17 cellular contexts compared by ENCODE assay signal in genomic region chr17:35725058-35725457, GRCh38. TPM values are rescaled to one million over a fixed set of nuclear protein-coding genes. Genes with fewer than 3 reads are reported as not detected.
DNase-seq lines count a peak whose midpoint lies in the region; ATAC-seq and TF ChIP-seq lines count a peak whose summit lies in the region.
"Had no signal": no experiment of that assay in that cellular context is flagged by ENCODE, and none has a peak within 500 bp of the region (broad histone marks: within the 10 kb centered on the region; RNA-seq: fewer than 3 reads in every experiment).

No MANE protein-coding gene starts in this region.

- H2AK5ac ChIP-seq in mesenchymal stem cell (ENCODE audit: low read length, severe bottlenecking): peak overlapping the region; percentile 12

- peaks cover 53% of the 10 kb centered on the region for H3K36me3 Mint-ChIP-seq in MCF 10A (ENCODE audit: insufficient read depth, unreplicated experiment)
- peaks cover 24% of the 10 kb centered on the region for H3K36me3 Mint-ChIP-seq in osteocyte (ENCODE audit: unreplicated experiment)

- no TSS peak for BruUV-seq in MCF 10A (replicated peaks; lab: Mats Ljungman, UMichigan)
- BruUV-seq in mammary epithelial cell (replicated peaks; lab: Mats Ljungman, UMichigan): no TSS peak

- H3K27ac Mint-ChIP-seq in MCF 10A (ENCODE audit: low read depth, unreplicated experiment): peak overlapping the region; percentile 77
- peak overlapping the region; percentile 98 for H3K27ac Mint-ChIP-seq in osteocyte (ENCODE audit: unreplicated experiment)

- H3K4me3 Mint-ChIP-seq in MCF 10A (ENCODE audit: unreplicated experiment) (no peak overlapping the region), osteocyte (ENCODE audit: unreplicated experiment) (no peak overlapping the region)
- H3K4me3 Mint-ChIP-seq: CD8-positive, alpha-beta memory T cell had no signal

- H2BK12ac ChIP-seq in mesenchymal stem cell (ENCODE audit: low read length in 2 of 2): no peak overlapping the region

- no peaks in the 10 kb centered on the region for H3K27me3 Mint-ChIP-seq in MCF 10A (ENCODE audit: insufficient read depth, unreplicated experiment)
- H3K27me3 Mint-ChIP-seq in osteocyte (ENCODE audit: unreplicated experiment): no peaks in the 10 kb centered on the region
- H3K27me3 Mint-ChIP-seq: CD8-positive, alpha-beta memory T cell had no signal

- no peak for TF ChIP-seq CTCF in MCF 10A (IDR thresholded peaks at IDR 0.05; ENCODE audit: unreplicated experiment)
- no peak for TF ChIP-seq CTCF in mammary epithelial cell (conservative IDR thresholded peaks at IDR 0.05 in 1 of 2, IDR thresholded peaks at IDR 0.05 in 1 of 2; ENCODE audit: extremely low read depth in 1 of 2, insufficient read depth in 1 of 2, low read depth in 1 of 2, low read length in 2 of 2)
- no peak for TF ChIP-seq CTCF in osteocyte (IDR thresholded peaks at IDR 0.05)

- 78% methylated on average over 4 of the region's 4 CpGs for WGBS in mammary epithelial cell (ENCODE audit: low coverage, missing lambda C conversion rate)
- 98% methylated on average over 4 of the region's 4 CpGs for WGBS in mesenchymal stem cell

- H3K9ac ChIP-seq in mammary epithelial cell (ENCODE audit: insufficient read depth, low read length): no peak overlapping the region
- H3K9ac ChIP-seq in mesenchymal stem cell (ENCODE audit: low read length): no peak overlapping the region
- H3K9ac ChIP-seq: BLaER1, GM23248 had no signal

- H3K9me3 ChIP-seq in mammary epithelial cell (replicated peaks; ENCODE audit: insufficient read depth, low read length) (no peaks in the 10 kb centered on the region), mesenchymal stem cell (ENCODE audit: control insufficient read depth, low read length) (no peaks in the 10 kb centered on the region)
- H3K9me3 ChIP-seq: BLaER1, Caco-2 had no signal

- H2BK15ac ChIP-seq in mesenchymal stem cell (ENCODE audit: low read depth, poor library complexity, severe bottlenecking): no peak overlapping the region

- H3K9me3 Mint-ChIP-seq in MCF 10A (ENCODE audit: unreplicated experiment) (no peaks in the 10 kb centered on the region), osteocyte (ENCODE audit: unreplicated experiment) (no peaks in the 10 kb centered on the region)

- H3K4me1 Mint-ChIP-seq in MCF 10A (ENCODE audit: insufficient read depth, unreplicated experiment) (peaks cover 19% of the 10 kb centered on the region), osteocyte (ENCODE audit: unreplicated experiment) (peaks cover 48% of the 10 kb centered on the region)

- H2BK120ac ChIP-seq in mesenchymal stem cell (ENCODE audit: low read depth, low read length): no peak overlapping the region

- CTCF ChIA-PET in MCF 10A (lab: Yijun Ruan, JAX) (interaction anchor here (0.5 to 11.3 kb wide), 3 partner anchors 11 to 413 kb away, joined by 3 to 81 read pairs (median 3); no protein-coding TSS in a partner anchor), mammary epithelial cell (lab: Charles Lee; ENCODE audit: low non-redundant PET) (no interaction called here)

- no peak overlapping the region for H4K91ac ChIP-seq in mesenchymal stem cell (ENCODE audit: low read length)

- no peak overlapping the region for H3K23ac ChIP-seq in mesenchymal stem cell (ENCODE audit: low read length in 2 of 2)

- H4K8ac ChIP-seq in mesenchymal stem cell (ENCODE audit: low read length): peak overlapping the region; percentile 66

- H3K36me3 ChIP-seq in mammary epithelial cell (ENCODE audit: insufficient read depth, low read length) (peaks cover 30% of the 10 kb centered on the region), mesenchymal stem cell (ENCODE audit: control insufficient read depth in 1 of 2, insufficient read depth in 2 of 2, low read depth in 1 of 2, low read length in 2 of 2) (peaks cover 18 to 58% of the 10 kb centered on the region in 2 experiments)

- no peaks in the 10 kb centered on the region for H4K20me1 ChIP-seq in mammary epithelial cell (ENCODE audit: insufficient read depth, low read length)

- H2AFZ ChIP-seq in mammary epithelial cell (ENCODE audit: low read depth, low read length): no peak overlapping the region
- H2AFZ ChIP-seq in mesenchymal stem cell (ENCODE audit: low read depth, low read length): no peak overlapping the region
- H2AFZ ChIP-seq: GM23248 had no signal

- dilution Hi-C loops in mammary epithelial cell (cut with HindIII; ENCODE audit: low sequenced_read_pairs): loop anchor here (25.0 kb wide), 2 partner anchors 113 to 413 kb away; no protein-coding TSS in a partner anchor

- POLR2A ChIA-PET in MCF 10A (lab: Yijun Ruan, JAX): no interaction called here

- H3K79me1 ChIP-seq in mesenchymal stem cell (replicated peaks; ENCODE audit: low read length, poor library complexity, severe bottlenecking): peaks cover 15% of the 10 kb centered on the region

- H3K4me1 ChIP-seq in mammary epithelial cell (ENCODE audit: insufficient read depth, low read length) (no peaks in the 10 kb centered on the region), mesenchymal stem cell (ENCODE audit: control insufficient read depth, insufficient read depth, low read depth, low read length) (peaks cover 27% of the 10 kb centered on the region)
- H3K4me1 ChIP-seq: Caco-2 had no signal

- no peak overlapping the region for H3K4me3 ChIP-seq in mammary epithelial cell (replicated peaks in 1 of 3; ENCODE audit: insufficient read depth in 1 of 3, low read depth in 2 of 3, low read length in 3 of 3)
- no peak overlapping the region for H3K4me3 ChIP-seq in mesenchymal stem cell (ENCODE audit: insufficient read depth in 1 of 2, low read depth in 1 of 2, low read length in 2 of 2)
- H3K4me3 ChIP-seq: BLaER1, GM23248 had no signal

- intact Hi-C loops in MCF 10A (cut with micrococcal nuclease): no loop called here
- intact Hi-C loops in mammary epithelial cell (cut with micrococcal nuclease): no loop called here

- no peak for ATAC-seq in GM18502 (IDR thresholded peaks at IDR 0.05; ENCODE audit: poor library complexity, unreplicated experiment)
- ATAC-seq: HepG2 had no signal

- H3K27me3 ChIP-seq in mammary epithelial cell (ENCODE audit: insufficient read depth, low read length) (no peaks in the 10 kb centered on the region), mesenchymal stem cell (ENCODE audit: control insufficient read depth in 1 of 2, insufficient read depth in 1 of 2, low read length in 2 of 2) (peaks cover 0 to 4% of the 10 kb centered on the region in 2 experiments)
- H3K27me3 ChIP-seq: BLaER1 had no signal

- no peak for DNase-seq in MCF 10A (ENCODE audit: unreplicated experiment)
- DNase-seq in mammary epithelial cell: no peak
- no peak for DNase-seq in mesenchymal stem cell
- no peak for DNase-seq in osteocyte (ENCODE audit: extremely low spot score, unreplicated experiment)
- DNase-seq in NCI-H748 (lab: John Stamatoyannopoulos, UW; ENCODE audit: unreplicated experiment): no peak
- no peak for DNase-seq in GF-D8 (lab: John Stamatoyannopoulos, UW)
- DNase-seq: 8988T; AML-193; Caco-2; CD8-positive, alpha-beta memory T cell; DND-41; GDM1; GM23248; H7 had no signal

- peak overlapping the region; percentile 21 to 59 for H3K4ac ChIP-seq in mesenchymal stem cell (ENCODE audit: low read depth in 1 of 2, low read length in 2 of 2)

- no peak overlapping the region for H2BK5ac ChIP-seq in mesenchymal stem cell (ENCODE audit: low read depth, low read length, poor library complexity, severe bottlenecking)

- no peaks in the 10 kb centered on the region for H3K79me2 ChIP-seq in mammary epithelial cell (ENCODE audit: insufficient read depth, low read length)

- H3K4me2 ChIP-seq in mammary epithelial cell (ENCODE audit: insufficient read depth, low read depth, low read length): no peak overlapping the region
- H3K4me2 ChIP-seq in mesenchymal stem cell (ENCODE audit: low read length, poor library complexity, severe bottlenecking): no peak overlapping the region

- in situ Hi-C loops in mammary epithelial cell (cut with MboI; ENCODE audit: low sequenced_read_pairs in 2 of 2): loop anchor here (25.0 kb wide), 1 partner anchor 563 kb away; no protein-coding TSS in a partner anchor

- H3K14ac ChIP-seq in mesenchymal stem cell (ENCODE audit: low read length in 2 of 2): no peak overlapping the region

- peak overlapping the region in 1 of 2 experiments; percentile 46 for H3K18ac ChIP-seq in mesenchymal stem cell (ENCODE audit: low read depth in 1 of 2, low read length in 2 of 2)

- H3K27ac ChIP-seq in mammary epithelial cell (ENCODE audit: insufficient read depth, low read depth, low read length): no peak overlapping the region
- H3K27ac ChIP-seq in mesenchymal stem cell (ENCODE audit: low read length, poor library complexity, severe bottlenecking): peak overlapping the region; percentile 81
- H3K27ac ChIP-seq: BLaER1, GM23248 had no signal

RNA-seq across cellular contexts. Expression of gene RASL10B, which starts 6.4 kb away (rescaled TPM):
- 0.09 and 0.10 TPM in 2 replicates for total RNA-seq in MCF 10A (2022)
- under 1 TPM; 0.19 to 0.67 TPM for total RNA-seq in mammary epithelial cell
- 0.07 TPM for polyA plus RNA-seq in mammary epithelial cell
- polyA minus RNA-seq in mammary epithelial cell: not detected
- 19.0 TPM for polyA plus RNA-seq in mesenchymal stem cell (2013, experiment 1 of 2)
- 18.7 TPM for polyA plus RNA-seq in mesenchymal stem cell (2013, experiment 2 of 2)
- total RNA-seq in osteocyte: 15.6 and 16.2 TPM in 2 replicates

RNA-seq across cellular contexts. Expression of gene GAS2L2, which starts 28.0 kb away (rescaled TPM):
- 0.23 and 0.39 TPM in 2 replicates for total RNA-seq in MCF 10A (2022)
- under 1 TPM in 1 of 2 donors, not detected in 1; 0.24 TPM for total RNA-seq in mammary epithelial cell
- polyA plus RNA-seq in mammary epithelial cell: 0.07 TPM
- polyA minus RNA-seq in mammary epithelial cell: 0.31 TPM
- not detected for polyA plus RNA-seq in mesenchymal stem cell (2013, experiment 1 of 2)
- not detected for polyA plus RNA-seq in mesenchymal stem cell (2013, experiment 2 of 2)
- total RNA-seq in osteocyte: not detected in 2 replicates
- total RNA-seq: Caco-2, GM23248, HepG2 had no signal
- polyA plus RNA-seq: CD8-positive, alpha-beta memory T cell; GM23248; HepG2 had no signal

RNA-seq across cellular contexts. Expression of gene C17orf50, which starts 35.6 kb away (rescaled TPM):
- total RNA-seq in MCF 10A (2022): not detected in 2 replicates
- total RNA-seq in mammary epithelial cell: not detected
- polyA plus RNA-seq in mammary epithelial cell: not detected
- not detected for polyA minus RNA-seq in mammary epithelial cell
- not detected for polyA plus RNA-seq in mesenchymal stem cell (2013, experiment 1 of 2)
- not detected for polyA plus RNA-seq in mesenchymal stem cell (2013, experiment 2 of 2)
- total RNA-seq in osteocyte: not detected in 2 replicates
- total RNA-seq: Caco-2; CD8-positive, alpha-beta memory T cell; GM23248; H7; HepG2 had no signal
- polyA plus RNA-seq: CD8-positive, alpha-beta memory T cell; GM23248; HepG2 had no signal
